8 cellular contexts compared by ENCODE assay signal in the genomic region with DNA sequence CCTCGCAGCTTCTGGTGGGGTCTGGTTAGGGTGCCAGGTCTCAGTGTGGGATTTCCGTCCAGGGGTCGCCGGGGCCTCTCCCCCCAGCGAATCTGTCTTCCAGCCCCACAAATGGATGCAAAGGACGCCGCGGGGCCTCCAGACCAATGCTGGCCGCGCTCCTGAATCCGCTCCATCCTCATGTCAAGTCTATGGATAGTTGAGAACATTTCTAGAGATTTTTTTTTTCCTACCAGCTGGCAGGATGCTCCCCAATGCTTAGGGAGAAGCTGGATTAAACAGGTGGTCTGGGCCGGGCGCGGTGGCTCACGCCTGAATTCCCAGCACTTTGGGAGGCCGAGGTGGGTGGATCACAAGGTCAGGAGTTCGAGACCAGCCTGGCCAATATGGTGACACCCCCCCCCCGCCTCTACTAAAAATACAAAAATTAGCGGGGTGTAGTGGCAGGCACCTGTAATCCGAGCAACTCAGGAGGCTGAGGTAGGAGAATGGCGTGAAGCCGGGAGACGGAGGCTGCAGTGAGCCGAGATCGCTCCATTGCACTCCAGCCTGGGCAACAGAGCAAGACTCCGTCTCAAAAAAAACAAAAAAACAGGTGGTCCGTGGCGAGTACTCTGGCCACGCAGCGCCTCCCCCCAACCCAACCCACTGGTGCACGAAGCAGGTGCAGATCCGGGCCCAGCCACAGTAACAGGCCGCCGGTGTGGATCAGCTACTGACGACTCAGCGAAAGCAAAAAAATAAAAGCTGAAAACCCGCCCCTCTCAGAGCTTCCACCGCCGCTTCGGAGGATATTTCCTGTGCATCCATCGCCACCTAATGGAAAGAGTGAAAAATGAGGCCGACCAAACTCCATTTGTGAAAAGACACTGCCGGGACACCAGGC. TPM values are rescaled to one million over a fixed set of nuclear protein-coding genes. Genes with fewer than 3 reads are reported as not detected.
DNase-seq lines count a peak whose midpoint lies in the region; ATAC-seq and TF ChIP-seq lines count a peak whose summit lies in the region.

No MANE protein-coding gene starts in this region.

- H3K4me3 ChIP-seq in ACC112 (ENCODE audit: low read depth, low read length) (peak overlapping the region; percentile 80), right atrium auricular region (peak overlapping the region; percentile 45 to 81), psoas muscle (peak overlapping the region; percentile 87), urinary bladder (ENCODE audit: low read depth, low read length) (peak overlapping the region; percentile 98)

- peak; percentile 57 to 79 (median 65) for ATAC-seq in psoas muscle

- no peaks in the 10 kb centered on the region for H3K9me3 Mint-ChIP-seq in T-helper 1 cell treated with Interleukin-12 subunit alpha and Interleukin-12 subunit beta and Interleukin-4 antibody, amounts not matched to agents 30 μg/mL and 1 μg/mL, for 36 hours

- no peaks in the 10 kb centered on the region for H3K36me3 ChIP-seq in ACC112 (ENCODE audit: insufficient read depth, low read length)
- H3K36me3 ChIP-seq in right atrium auricular region, result no peaks in the 10 kb centered on the region
- H3K36me3 ChIP-seq in psoas muscle (ENCODE audit: insufficient read depth in 1 of 2, low read depth in 1 of 2), result no peaks in the 10 kb centered on the region
- no peaks in the 10 kb centered on the region for H3K36me3 ChIP-seq in urinary bladder (ENCODE audit: insufficient read depth)

- H3K4me1 ChIP-seq in ACC112 (ENCODE audit: control insufficient read depth, insufficient read depth, low read length, unreplicated experiment) (peaks cover 14% of the 10 kb centered on the region), right atrium auricular region (peaks cover 0 to 28% of the 10 kb centered on the region in 2 donors), psoas muscle (peaks cover 35% of the 10 kb centered on the region), urinary bladder (ENCODE audit: insufficient read depth) (no peaks in the 10 kb centered on the region)

- H3K27me3 Mint-ChIP-seq in T-helper 1 cell treated with Interleukin-12 subunit alpha and Interleukin-12 subunit beta and Interleukin-4 antibody, amounts not matched to agents 30 μg/mL and 1 μg/mL, for 36 hours (ENCODE audit: low read depth), result peaks cover 33% of the 10 kb centered on the region

- intact Hi-C loops in psoas muscle (cut with DNase I), result loop anchor here (1.0 to 2.0 kb wide), 2 partner anchors 185 to 186 kb away; no protein-coding TSS in a partner anchor

- H3K4me3 Mint-ChIP-seq in T-helper 1 cell treated with Interleukin-12 subunit alpha and Interleukin-12 subunit beta and Interleukin-4 antibody, amounts not matched to agents 30 μg/mL and 1 μg/mL, for 36 hours, result peak overlapping the region; percentile 73

- H3K9me3 ChIP-seq in right atrium auricular region (no peaks in the 10 kb centered on the region), psoas muscle (no peaks in the 10 kb centered on the region)

- H3K27me3 ChIP-seq in ACC112 (ENCODE audit: insufficient read depth, low read length) (no peaks in the 10 kb centered on the region), right atrium auricular region (no peaks in the 10 kb centered on the region), psoas muscle (ENCODE audit: insufficient read depth in 3 of 3, low read length in 2 of 3) (no peaks in the 10 kb centered on the region)

- H3K79me2 ChIP-seq in ACC112 (ENCODE audit: control insufficient read depth, insufficient read depth, low read length, unreplicated experiment), result peaks cover 20% of the 10 kb centered on the region

- peak overlapping the region; percentile 77 for H2AFZ ChIP-seq in ACC112 (ENCODE audit: low read length, unreplicated experiment)

- TF ChIP-seq CTCF in GM20000 (IDR thresholded peaks at IDR 0.05; ENCODE audit: extremely low read depth, missing control alignments) (peak; percentile 63), right atrium auricular region (IDR thresholded peaks at IDR 0.05) (peak; percentile 61 to 86), psoas muscle (IDR thresholded peaks at IDR 0.05) (peak; percentile 71)

- 14 to 22% (median 17%) methylated on average over 42 to 43 of the region's 43 CpGs for WGBS in psoas muscle, 3 donors
- WGBS in urinary bladder, result 33% methylated on average over 43 of the region's 43 CpGs

- peak overlapping the region; percentile 52 for H3K27ac Mint-ChIP-seq in T-helper 1 cell treated with Interleukin-12 subunit alpha and Interleukin-12 subunit beta and Interleukin-4 antibody, amounts not matched to agents 30 μg/mL and 1 μg/mL, for 36 hours

- DNase-seq in GM20000 (ENCODE audit: low spot score), result peak; percentile 79
- peak; percentile 24 for DNase-seq in NCI-H1417 treated with DMSO at 0.1 percent for 48 hours (lab: John Stamatoyannopoulos, UW)
- peak; percentile 92 for DNase-seq in amniotic stem cell (lab: John Stamatoyannopoulos, UW)
- peak; percentile 84 for DNase-seq in right atrium auricular region (ENCODE audit: low spot score)
- peak; percentile 69 to 84 for DNase-seq in psoas muscle

- H3K27ac ChIP-seq in ACC112 (ENCODE audit: low read depth, low read length), result no peak overlapping the region
- peak overlapping the region; percentile 85 to 87 for H3K27ac ChIP-seq in right atrium auricular region
- H3K27ac ChIP-seq in psoas muscle, result peak overlapping the region; percentile 82
- H3K27ac ChIP-seq in urinary bladder (ENCODE audit: low read depth), result no peak overlapping the region

- no peaks in the 10 kb centered on the region for H3K36me3 Mint-ChIP-seq in T-helper 1 cell treated with Interleukin-12 subunit alpha and Interleukin-12 subunit beta and Interleukin-4 antibody, amounts not matched to agents 30 μg/mL and 1 μg/mL, for 36 hours (ENCODE audit: low read depth)

- peaks cover 11% of the 10 kb centered on the region for H3K4me1 Mint-ChIP-seq in T-helper 1 cell treated with Interleukin-12 subunit alpha and Interleukin-12 subunit beta and Interleukin-4 antibody, amounts not matched to agents 30 μg/mL and 1 μg/mL, for 36 hours (ENCODE audit: low read depth)

RNA-seq across cellular contexts. Expression of gene NXN, which starts 1.1 kb away (rescaled TPM):
- total RNA-seq in right atrium auricular region (10 to 100 TPM; 15.6 to 17.5 TPM), psoas muscle (10 to 100 TPM; 72.8 to 79.4 (median 74.1) TPM), urinary bladder (54.2 TPM)
- polyA plus RNA-seq in psoas muscle (10 to 100 TPM; 33.4 to 92.5 (median 52.2) TPM), urinary bladder (81.2 TPM)

RNA-seq across cellular contexts. Expression of gene TIMM22, which starts 16.3 kb away (rescaled TPM):
- total RNA-seq in right atrium auricular region, result 10 to 100 TPM; 14.8 to 15.4 TPM
- total RNA-seq in psoas muscle, result 10 to 100 TPM in 3 of 4 donors, 1 to 10 TPM in 1; 8.0 to 18.0 (median 12.4) TPM
- 10 to 100 TPM; 14.9 to 27.2 (median 21.6) TPM for polyA plus RNA-seq in psoas muscle
- total RNA-seq in urinary bladder, result 9.3 TPM
- polyA plus RNA-seq in urinary bladder, result 11.3 TPM

Comparison
In these comparisons a context has a peak if more than half of its experiments do, and no peak if none do; other contexts are left out.
1. H3K27ac ChIP-seq: peak in right atrium auricular region (2 of 2) and psoas muscle (single experiment); none in ACC112 (single experiment) and urinary bladder (single experiment).
2. DNase-seq: peak in every context shown above with its lines; median percentile 92 in amniotic stem cell; 84 in right atrium auricular region; 79 in GM20000; 76 in psoas muscle; 24 in NCI-H1417 treated with DMSO at 0.1 percent for 48 hours.
3. Peak in every context shown above with its lines, with median percentiles within 50 percentile points of each other: H3K4me3 ChIP-seq and CTCF ChIP-seq.